Comparison of ENCODE assay signal across 17 cellular contexts in genomic region chr18:79905389-79905911, GRCh38. TPM values are rescaled to one million over a fixed set of nuclear protein-coding genes. Genes with fewer than 3 reads are reported as not detected.
DNase-seq lines count a peak whose midpoint lies in the region; ATAC-seq and TF ChIP-seq lines count a peak whose summit lies in the region.
"Had no signal": no experiment of that assay in that cellular context is flagged by ENCODE, and none has a peak within 500 bp of the region (broad histone marks: within the 10 kb centered on the region; RNA-seq: fewer than 3 reads in every experiment).

No MANE protein-coding gene starts in this region.

- peaks cover 4% of the 10 kb centered on the region for H3F3A ChIP-seq in PC-3 (ENCODE audit: low read length, unreplicated experiment)

- H3K4me2 ChIP-seq in PC-3 (ENCODE audit: low read length): no peak overlapping the region
- H3K4me2 ChIP-seq: BLaER1 had no signal

- no peaks in the 10 kb centered on the region for H4K20me1 ChIP-seq in PC-3 (ENCODE audit: low read length)

- H3K9ac ChIP-seq in PC-3 (ENCODE audit: low read length): no peak overlapping the region
- H3K9ac ChIP-seq: BLaER1, parathyroid adenoma had no signal

- no peak overlapping the region for H3K4me3 ChIP-seq in fibroblast of mammary gland (ENCODE audit: control insufficient read depth, low read depth, low read length)
- H3K4me3 ChIP-seq in PC-3 (ENCODE audit: low read length): no peak overlapping the region
- H3K4me3 ChIP-seq: BLaER1, GM12878 had no signal

- H3K9me3 ChIP-seq in PC-3 (ENCODE audit: low read length): no peaks in the 10 kb centered on the region

- H3K27ac Mint-ChIP-seq in WTC11: peak overlapping the region; percentile 7; the same call in 1 of the 2 replicates
- H3K27ac Mint-ChIP-seq in nephron: peak overlapping the region in 2 of 3 experiments; percentile 7 to 82
- H3K27ac Mint-ChIP-seq: activated naive CD8-positive, alpha-beta T cell had no signal

- POLR2A ChIA-PET in WTC11 (lab: Charles Lee): no interaction called here
- POLR2A ChIA-PET in PC-3 (lab: Charles Lee; ENCODE audit: unreplicated experiment): no interaction called here

- no TSS peak for BruUV-seq in PC-3 (replicated peaks; lab: Mats Ljungman, UMichigan)

- H3K9me2 ChIP-seq in PC-3 (replicated peaks; ENCODE audit: low read length): no peaks in the 10 kb centered on the region

- H2AFZ ChIP-seq in PC-3 (ENCODE audit: low read length): no peak overlapping the region
- H2AFZ ChIP-seq: parathyroid adenoma had no signal

- H3K4me1 ChIP-seq in PC-3 (ENCODE audit: insufficient read depth, low read length): no peaks in the 10 kb centered on the region
- H3K4me1 ChIP-seq: BLaER1, parathyroid adenoma had no signal

- H3K27me3 Mint-ChIP-seq in WTC11 (ENCODE audit: low read depth) (peaks cover 3% of the 10 kb centered on the region; the same call in 1 of the 2 replicates), nephron (ENCODE audit: low read depth) (no peaks in the 10 kb centered on the region)
- H3K27me3 Mint-ChIP-seq: activated CD8-positive, alpha-beta T cell treated with anti-CD3 and anti-CD28 coated beads for 36 hours; activated naive CD8-positive, alpha-beta T cell; T-helper 17 cell had no signal

- H3K79me2 ChIP-seq in PC-3 (ENCODE audit: low read length): no peaks in the 10 kb centered on the region
- H3K79me2 ChIP-seq: parathyroid adenoma had no signal

- H3K36me3 ChIP-seq in PC-3 (ENCODE audit: low read depth, low read length): no peaks in the 10 kb centered on the region

- no peak overlapping the region for H3K4me3 Mint-ChIP-seq in WTC11
- H3K4me3 Mint-ChIP-seq in nephron: no peak overlapping the region
- H3K4me3 Mint-ChIP-seq: activated CD8-positive, alpha-beta T cell treated with anti-CD3 and anti-CD28 coated beads for 36 hours; activated naive CD8-positive, alpha-beta T cell; T-helper 17 cell had no signal

- ATAC-seq in WTC11 (no peak), HG03520 (IDR thresholded peaks at IDR 0.05; ENCODE audit: unreplicated experiment) (no peak), PC-3 (no peak)
- ATAC-seq: activated CD8-positive, alpha-beta T cell treated with anti-CD3 and anti-CD28 coated beads for 36 hours; T-helper 17 cell had no signal

- H3K27ac ChIP-seq in PC-3 (ENCODE audit: low read length): no peak overlapping the region
- H3K27ac ChIP-seq: BLaER1, parathyroid adenoma had no signal

- DNase-seq in D341Med (ENCODE audit: low spot score): peak; percentile 39
- DNase-seq in WTC11 (ENCODE audit: low spot score): no peak
- peak; percentile 36 for DNase-seq in fibroblast of mammary gland (ENCODE audit: low read depth)
- DNase-seq in stimulated activated CD4-positive, alpha-beta T cell treated with anti-CD3 and anti-CD28 coated beads, Interleukin-2, amount 100 ng/mL, for 48 hours: no peak
- no peak for DNase-seq in AG08396 (ENCODE audit: low spot score)
- no peak for DNase-seq in PC-3
- DNase-seq: activated CD8-positive, alpha-beta T cell treated with anti-CD3 and anti-CD28 coated beads for 36 hours; NCI-H187 treated with DMSO at 0.1 percent for 48 hours; NCI-H774; stimulated activated CD4-positive, alpha-beta T cell treated with anti-CD3 and anti-CD28 coated beads, Interleukin-1b, Interleukin-23, amount 100 ng/mL, for 48 hours had no signal

- CTCF ChIA-PET in WTC11 (lab: Charles Lee): no interaction called here
- CTCF ChIA-PET in PC-3 (lab: Charles Lee): no interaction called here

- intact Hi-C loops in PC-3 (cut with micrococcal nuclease): no loop called here

- peaks cover 10% of the 10 kb centered on the region for H3K9me3 Mint-ChIP-seq in WTC11
- peaks cover 21% of the 10 kb centered on the region for H3K9me3 Mint-ChIP-seq in nephron
- H3K9me3 Mint-ChIP-seq: activated CD8-positive, alpha-beta T cell treated with anti-CD3 and anti-CD28 coated beads for 36 hours had no signal

- TF ChIP-seq CTCF in WTC11 (IDR thresholded peaks at IDR 0.05): no peak
- no peak for TF ChIP-seq CTCF in fibroblast of mammary gland (conservative IDR thresholded peaks at IDR 0.05; ENCODE audit: control insufficient read depth, insufficient read depth, low read depth, low read length)
- TF ChIP-seq CTCF in nephron (IDR thresholded peaks at IDR 0.05; ENCODE audit: unreplicated experiment in 3 of 3): no peak
- no peak for TF ChIP-seq CTCF in PC-3 (conservative IDR thresholded peaks at IDR 0.05; ENCODE audit: low read depth, low read length)

- no peaks in the 10 kb centered on the region for H3K27me3 ChIP-seq in PC-3 (ENCODE audit: low read length)
- H3K27me3 ChIP-seq: BLaER1 had no signal

- H3K4me1 Mint-ChIP-seq in WTC11 (no peaks in the 10 kb centered on the region), nephron (peaks cover 11% of the 10 kb centered on the region)
- H3K4me1 Mint-ChIP-seq: T-helper 17 cell had no signal

- peaks cover 10% of the 10 kb centered on the region for H3K36me3 Mint-ChIP-seq in WTC11
- peaks cover 69% of the 10 kb centered on the region for H3K36me3 Mint-ChIP-seq in nephron (ENCODE audit: low read depth)

TF ChIP-seq in WTC11, 78 proteins besides CTCF, POLR2A, EP300 and RAD21:
- TF ChIP-seq ZNF281 (CRISPR knock-in tag; IDR thresholded peaks at IDR 0.05) (no peak), USF1 (CRISPR knock-in tag; IDR thresholded peaks at IDR 0.05) (no peak), SP1 (CRISPR knock-in tag; conservative IDR thresholded peaks at IDR 0.05) (no peak), ZNF396 (CRISPR knock-in tag; IDR thresholded peaks at IDR 0.05; ENCODE audit: borderline replicate concordance) (no peak), TEAD4 (CRISPR knock-in tag; IDR thresholded peaks at IDR 0.05) (no peak), FOXP4 (CRISPR knock-in tag; IDR thresholded peaks at IDR 0.05) (no peak), ZNF317 (CRISPR knock-in tag; IDR thresholded peaks at IDR 0.05; ENCODE audit: borderline replicate concordance, low read depth) (no peak), NR3C1 (CRISPR knock-in tag; conservative IDR thresholded peaks at IDR 0.05; ENCODE audit: low read depth) (no peak)

RNA-seq across cellular contexts. Expression of gene SLC66A2, which starts 46.0 kb away (rescaled TPM):
- total RNA-seq in WTC11 (2021): 15.1 to 20.9 TPM (median 18.6 TPM) in 3 replicates
- 52.8 and 66.9 TPM in 2 replicates for total RNA-seq in PC-3 (2014; rRNA removed)

RNA-seq across cellular contexts. Expression of gene HSBP1L1, which starts 59.0 kb away (rescaled TPM):
- total RNA-seq in WTC11 (2021): 1.4 to 1.7 TPM (median 1.6 TPM) in 3 replicates
- 45.7 and 56.8 TPM in 2 replicates for total RNA-seq in PC-3 (2014; rRNA removed)

Comparison
In these comparisons a context has a peak if more than half of its experiments do, and no peak if none do; other contexts are left out.
1. DNase-seq: peak in D341Med (single experiment) and fibroblast of mammary gland (single experiment); none in WTC11 (single experiment), stimulated activated CD4-positive, alpha-beta T cell treated with anti-CD3 and anti-CD28 coated beads, Interleukin-2, amount 100 ng/mL, for 48 hours (0 of 2), AG08396 (single experiment) and PC-3 (single experiment).
2. RNA of gene HSBP1L1, which starts 59.0 kb away (total RNA-seq): 45.7 to 56.8 TPM in PC-3; 1.4 to 1.7 TPM in WTC11; every median in the first group is over 10 times any median in the second.